ENCODE assay signal across 3 cellular contexts in the genomic region with DNA sequence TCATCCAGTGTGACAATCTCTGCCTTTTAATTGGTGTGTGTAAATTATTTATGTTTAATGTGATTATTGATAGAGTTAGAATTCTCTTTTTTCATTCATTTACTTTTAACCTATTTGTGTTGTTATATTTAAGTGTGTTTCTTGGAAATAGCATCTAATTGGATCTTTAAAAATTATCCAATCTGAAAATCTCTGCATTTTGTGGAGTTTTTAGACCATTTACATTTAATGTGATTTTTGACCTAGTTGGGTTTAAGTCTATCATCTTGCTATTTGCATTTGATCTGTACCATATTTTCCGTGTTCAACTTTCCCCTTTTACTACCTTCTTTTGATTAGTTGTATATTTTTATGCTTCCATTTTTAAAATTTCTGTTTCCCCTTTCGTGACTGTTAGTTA.
TF ChIP-seq lines count a peak whose summit lies in the region.

No MANE protein-coding gene starts in this region.

TF ChIP-seq in HEK293, 187 proteins besides CTCF, POLR2A, EP300 and RAD21:
- peak; percentile 81 for TF ChIP-seq SETDB1 (IDR thresholded peaks at IDR 0.05; ENCODE audit: insufficient read length, low read length)
- no peak for TF ChIP-seq ZNF324 (tag by site-specific recombination; IDR thresholded peaks at IDR 0.05)

TF ChIP-seq in K562, 482 proteins besides CTCF, POLR2A, EP300 and RAD21:
- peak; percentile 84 for TF ChIP-seq ZNF507 (tag; conservative IDR thresholded peaks at IDR 0.05)
- no peak for TF ChIP-seq E2F3 (CRISPR knock-in tag; IDR thresholded peaks at IDR 0.05)

TF ChIP-seq in HEK293T, 16 proteins besides CTCF, POLR2A, EP300 and RAD21:
- TF ChIP-seq FOXA1 (IDR thresholded peaks at IDR 0.05) (no peak), ARNT (IDR thresholded peaks at IDR 0.05) (no peak), CTBP1 (IDR thresholded peaks at IDR 0.05; ENCODE audit: borderline replicate concordance) (no peak), ZNF384 (IDR thresholded peaks at IDR 0.05) (no peak), BHLHE40 (IDR thresholded peaks at IDR 0.05; ENCODE audit: borderline replicate concordance) (no peak), FOXM1 (IDR thresholded peaks at IDR 0.05; ENCODE audit: borderline replicate concordance) (no peak), NFRKB (IDR thresholded peaks at IDR 0.05) (no peak), PKNOX1 (IDR thresholded peaks at IDR 0.05) (no peak), LEF1 (IDR thresholded peaks at IDR 0.05; ENCODE audit: borderline replicate concordance) (no peak), HDGF (IDR thresholded peaks at IDR 0.05; ENCODE audit: borderline replicate concordance) (no peak), SUZ12 (IDR thresholded peaks at IDR 0.05) (no peak), FOXK2 (IDR thresholded peaks at IDR 0.05) (no peak), TARDBP (IDR thresholded peaks at IDR 0.05) (no peak), SP1 (IDR thresholded peaks at IDR 0.05) (no peak), ELF4 (IDR thresholded peaks at IDR 0.05) (no peak)
